ENCODE assay signal across 22 cellular contexts in genomic region chr17:57323391-57323790, GRCh38.
DNase-seq lines count a peak whose midpoint lies in the region; ATAC-seq, FAIRE-seq and TF ChIP-seq lines count a peak whose summit lies in the region.
"Had no signal": no experiment of that assay in that cellular context is flagged by ENCODE, and none has a peak within 500 bp of the region (broad histone marks: within the 10 kb centered on the region; RNA-seq: fewer than 3 reads in every experiment).

No MANE protein-coding gene starts in this region.

- H3K4ac ChIP-seq in neuronal stem cell (ENCODE audit: low read length), result no peak overlapping the region

- peaks cover 44% of the 10 kb centered on the region for H3K4me1 ChIP-seq in left ventricle myocardium inferior
- peaks cover 0 to 23% of the 10 kb centered on the region in 2 donors for H3K4me1 ChIP-seq in neuronal stem cell (ENCODE audit: control insufficient read depth in 2 of 2, insufficient read depth in 1 of 2, low read depth in 1 of 2, low read length in 2 of 2)
- H3K4me1 ChIP-seq in gastrocnemius medialis, result peaks cover 52 to 71% of the 10 kb centered on the region in 2 donors

- no peak overlapping the region for H3K14ac ChIP-seq in neuronal stem cell (ENCODE audit: low read length)

- no peak overlapping the region for H2BK12ac ChIP-seq in neuronal stem cell (ENCODE audit: low read length)

- peak overlapping the region; percentile 40 for H3K18ac ChIP-seq in neuronal stem cell (ENCODE audit: low read length)

- H4K91ac ChIP-seq in neuronal stem cell (ENCODE audit: low read depth, low read length, poor library complexity), result no peak overlapping the region

- H4K8ac ChIP-seq in neuronal stem cell (ENCODE audit: low read depth, low read length), result peak overlapping the region; percentile 84

- no peak overlapping the region for H2AK5ac ChIP-seq in neuronal stem cell (ENCODE audit: low read depth, low read length)

- TF ChIP-seq POLR2A in gastrocnemius medialis (IDR thresholded peaks at IDR 0.05), result no peak

- no peak overlapping the region for H2BK120ac ChIP-seq in neuronal stem cell (ENCODE audit: low read depth, low read length)

- intact Hi-C loops in cardiac septum (cut with DNase I) (no loop called here), left ventricle myocardium inferior (cut with micrococcal nuclease) (no loop called here), gastrocnemius medialis (cut with DNase I; ENCODE audit: low total_unique reads) (no loop called here)

- no peak overlapping the region for H2AFZ ChIP-seq in neuronal stem cell (ENCODE audit: low read length)
- H2AFZ ChIP-seq: GM23248 had no signal

- H3K27me3 ChIP-seq in left ventricle myocardium inferior (ENCODE audit: low read depth), result no peaks in the 10 kb centered on the region
- H3K27me3 ChIP-seq in neuronal stem cell (ENCODE audit: control insufficient read depth in 3 of 3, insufficient read depth in 3 of 3, low read depth in 1 of 3, low read length in 3 of 3), result no peaks in the 10 kb centered on the region
- H3K27me3 ChIP-seq in gastrocnemius medialis, result no peaks in the 10 kb centered on the region
- H3K27me3 ChIP-seq: BLaER1 had no signal

- no peak overlapping the region for H2BK5ac ChIP-seq in neuronal stem cell (ENCODE audit: low read length)

- no peak overlapping the region for H3K23ac ChIP-seq in neuronal stem cell (ENCODE audit: low read depth, low read length, poor library complexity)

- WGBS in neuronal stem cell (ENCODE audit: extremely low coverage in 2 of 2, insufficient read length in 2 of 2, insufficient replicate concordance in 1 of 2), 2 donors, result no CpG with 5 or more reads among the region's 10 CpGs

- H3K36me3 ChIP-seq in left ventricle myocardium inferior (no peaks in the 10 kb centered on the region), neuronal stem cell (replicated peaks in 1 of 2; ENCODE audit: control insufficient read depth in 2 of 2, insufficient read depth in 2 of 2, low read length in 2 of 2) (peaks cover 5 to 56% of the 10 kb centered on the region in 2 donors), gastrocnemius medialis (no peaks in the 10 kb centered on the region)

- peak; percentile 4 for FAIRE-seq in HTR-8/SVneo (lab: Jason Lieb, UNC)
- FAIRE-seq: A204.1, G401.6, GM12892, H1 had no signal

- H3K79me1 ChIP-seq in neuronal stem cell (ENCODE audit: low read depth, low read length), result peaks cover 13% of the 10 kb centered on the region

- in situ Hi-C loops in gastrocnemius medialis (cut with MboI; ENCODE audit: low sequenced_read_pairs in 4 of 4), result no loop called here

- no peak overlapping the region for H3K9ac ChIP-seq in neuronal stem cell (ENCODE audit: low read depth, low read length, poor library complexity)
- H3K9ac ChIP-seq: BLaER1, GM23248 had no signal

- H3K27ac ChIP-seq in left ventricle myocardium inferior (replicated peaks) (no peak overlapping the region), neuronal stem cell (replicated peaks; ENCODE audit: low read length) (no peak overlapping the region), gastrocnemius medialis (peak overlapping the region; percentile 34 to 67 (median 42))
- H3K27ac ChIP-seq: 22Rv1, BLaER1, C4-2B, GM23248 had no signal

- ATAC-seq in gastrocnemius medialis, result no peak
- no peak for ATAC-seq in HG03457 (IDR thresholded peaks at IDR 0.05; ENCODE audit: unreplicated experiment)
- ATAC-seq: CD8-positive, alpha-beta T cell had no signal

- no peak overlapping the region for H2BK15ac ChIP-seq in neuronal stem cell (ENCODE audit: low read length)

- H3K4me2 ChIP-seq in neuronal stem cell (ENCODE audit: insufficient read depth, low read length, poor library complexity, severe bottlenecking), result no peak overlapping the region
- H3K4me2 ChIP-seq: BLaER1 had no signal

- TF ChIP-seq CTCF in left ventricle myocardium inferior (IDR thresholded peaks at IDR 0.05; ENCODE audit: borderline replicate concordance) (no peak), gastrocnemius medialis (IDR thresholded peaks at IDR 0.05 in 4 of 5, conservative IDR thresholded peaks at IDR 0.05 in 1 of 5) (no peak), GM20000 (IDR thresholded peaks at IDR 0.05; ENCODE audit: extremely low read depth, missing control alignments) (no peak)

- H3K9me3 ChIP-seq in left ventricle myocardium inferior (replicated peaks) (no peaks in the 10 kb centered on the region), neuronal stem cell (replicated peaks in 1 of 2; ENCODE audit: control insufficient read depth in 2 of 2, insufficient read depth in 1 of 2, low read depth in 1 of 2, low read length in 2 of 2) (no peaks in the 10 kb centered on the region), gastrocnemius medialis (no peaks in the 10 kb centered on the region)
- H3K9me3 ChIP-seq: BLaER1 had no signal

- H3K4me3 ChIP-seq in left ventricle myocardium inferior (no peak overlapping the region), neuronal stem cell (ENCODE audit: low read length in 2 of 2) (no peak overlapping the region), gastrocnemius medialis (no peak overlapping the region)
- H3K4me3 ChIP-seq: BLaER1, GM23248 had no signal

- DNase-seq in cardiac septum (ENCODE audit: low spot score), result peak; percentile 62
- no peak for DNase-seq in left ventricle myocardium inferior
- no peak for DNase-seq in HTR-8/SVneo (ENCODE audit: insufficient read length, low spot score)
- DNase-seq in neuronal stem cell (ENCODE audit: low spot score), result no peak
- DNase-seq in gastrocnemius medialis, result peak in 1 of 2 donors; percentile 34
- DNase-seq in GM20000 (ENCODE audit: low spot score), result no peak
- DNase-seq in NCI-H82 (lab: John Stamatoyannopoulos, UW), result no peak
- DNase-seq: CD4-positive, CD25-positive, alpha-beta regulatory T cell; CD8-positive, alpha-beta T cell; DMS53; DMS79 treated with DMSO at 0.1 percent for 48 hours; GM23248; H9; HFFc6 had no signal

Comparison
In these comparisons a context has a peak if more than half of its experiments do, and no peak if none do; other contexts are left out.
1. H3K27ac ChIP-seq: peak in gastrocnemius medialis (4 of 4); none in left ventricle myocardium inferior (single experiment) and neuronal stem cell (single experiment).